In the genomic region with DNA sequence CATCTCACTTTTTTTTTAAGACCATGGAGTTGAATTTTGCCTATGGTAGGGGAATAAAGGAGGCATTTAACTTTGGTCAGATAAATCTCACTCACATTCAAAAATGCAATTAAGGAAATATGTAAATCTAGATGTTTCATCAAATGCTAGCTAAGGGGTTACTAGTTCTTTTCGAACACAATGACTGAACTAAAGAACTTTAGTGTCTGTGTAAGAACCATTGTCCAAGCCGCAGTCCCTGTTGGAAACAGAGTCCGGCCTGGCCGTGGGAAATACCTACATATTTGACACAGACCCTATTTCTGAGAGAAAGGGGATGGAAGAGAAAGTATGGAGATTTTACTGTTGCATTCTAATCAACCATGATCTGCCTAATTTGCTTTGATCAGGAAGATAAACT, we compare ENCODE assay signal across 14 cellular contexts.
"Had no signal": no experiment of that assay in that cellular context is flagged by ENCODE, and none has a peak within 500 bp of the region (broad histone marks: within the 10 kb centered on the region; RNA-seq: fewer than 3 reads in every experiment).

No MANE protein-coding gene starts in this region.

- H3K4me3 Mint-ChIP-seq: activated naive CD4-positive, alpha-beta T cell treated with anti-CD3 and anti-CD28 coated beads, Interleukin-2, amount 50 U/mL, for 24 hours; effector memory CD8-positive, alpha-beta T cell; immature natural killer cell; stimulated activated memory B cell treated with anti-CD40 and anti-IgM and Interleukin-4, amounts not matched to agents 10 μg/mL and 1 μg/mL and 100 μg/mL, for 72 hours had no signal

- H3K9me3 Mint-ChIP-seq: activated naive CD4-positive, alpha-beta T cell treated with anti-CD3 and anti-CD28 coated beads, Interleukin-2, amount 50 U/mL, for 24 hours; stimulated activated memory B cell treated with anti-CD40 and anti-IgM and Interleukin-4, amounts not matched to agents 10 μg/mL and 1 μg/mL and 100 μg/mL, for 72 hours had no signal

- DNase-seq: activated CD4-positive, CD25-positive, alpha-beta regulatory T cell treated with anti-CD3 and anti-CD28 coated beads, Interleukin-2, amount 50 U/mL, for 72 hours; activated gamma-delta T cell; dermis blood vessel endothelial cell; effector memory CD8-positive, alpha-beta T cell; immature natural killer cell; pancreas; spleen; stimulated activated CD4-positive, alpha-beta T cell treated with anti-CD3 and anti-CD28 coated beads, Interleukin-4, amount 100 ng/mL, for 4 hours; SW 1271; T-helper 2 cell; thyroid gland had no signal

- H3K4me1 Mint-ChIP-seq: activated naive CD4-positive, alpha-beta T cell treated with anti-CD3 and anti-CD28 coated beads, Interleukin-2, amount 50 U/mL, for 24 hours; immature natural killer cell; stimulated activated memory B cell treated with anti-CD40 and anti-IgM and Interleukin-4, amounts not matched to agents 10 μg/mL and 1 μg/mL and 100 μg/mL, for 72 hours had no signal

- H3K36me3 Mint-ChIP-seq: activated naive CD4-positive, alpha-beta T cell treated with anti-CD3 and anti-CD28 coated beads, Interleukin-2, amount 50 U/mL, for 24 hours; immature natural killer cell; stimulated activated memory B cell treated with anti-CD40 and anti-IgM and Interleukin-4, amounts not matched to agents 10 μg/mL and 1 μg/mL and 100 μg/mL, for 72 hours had no signal

- H3K27ac Mint-ChIP-seq: activated naive CD4-positive, alpha-beta T cell treated with anti-CD3 and anti-CD28 coated beads, Interleukin-2, amount 50 U/mL, for 24 hours; effector memory CD8-positive, alpha-beta T cell; immature natural killer cell; stimulated activated memory B cell treated with anti-CD40 and anti-IgM and Interleukin-4, amounts not matched to agents 10 μg/mL and 1 μg/mL and 100 μg/mL, for 72 hours had no signal

- H3K27ac ChIP-seq: pancreas, spleen, thyroid gland, VCaP had no signal
